ENCODE assay signal across 8 cellular contexts in genomic region chr2:42793314-42794270, GRCh38. TPM values are rescaled to one million over a fixed set of nuclear protein-coding genes. Genes with fewer than 3 reads are reported as not detected.
DNase-seq lines count a peak whose midpoint lies in the region; ATAC-seq and TF ChIP-seq lines count a peak whose summit lies in the region.

No MANE protein-coding gene starts in this region.

- no peak for DNase-seq in CD8-positive, alpha-beta T cell
- peak in 1 of 2 donors; percentile 11 for DNase-seq in foreskin fibroblast
- DNase-seq in NCI-H526 treated with DMSO at 0.1 percent for 48 hours (lab: John Stamatoyannopoulos, UW), result no peak
- DNase-seq in NCI-H1417 (lab: John Stamatoyannopoulos, UW), result no peak
- DNase-seq in GM20000 (ENCODE audit: low spot score), result no peak
- DNase-seq in NCI-H345 treated with DMSO at 0.1 percent for 48 hours (lab: John Stamatoyannopoulos, UW; ENCODE audit: unreplicated experiment), result no peak

- H3K4me3 Mint-ChIP-seq in CD8-positive, alpha-beta T cell, result peak overlapping the region; percentile 74

- TF ChIP-seq CTCF in CD8-positive, alpha-beta T cell (IDR thresholded peaks at IDR 0.05), result no peak
- TF ChIP-seq CTCF in foreskin fibroblast (IDR thresholded peaks at IDR 0.05; ENCODE audit: low read depth, low read length) (no peak), neutrophil (IDR thresholded peaks at IDR 0.05) (no peak), GM20000 (IDR thresholded peaks at IDR 0.05; ENCODE audit: extremely low read depth, missing control alignments) (no peak)

- peak; percentile 12 for ATAC-seq in CD8-positive, alpha-beta T cell

- peak overlapping the region; percentile 55 for H3K4me3 ChIP-seq in CD8-positive, alpha-beta T cell (ENCODE audit: low read depth, low read length)
- peak overlapping the region; percentile 84 for H3K4me3 ChIP-seq in HUES6 (ENCODE audit: low read depth, low read length)
- peak overlapping the region; percentile 35 to 42 for H3K4me3 ChIP-seq in foreskin fibroblast (ENCODE audit: low read depth in 1 of 2, low read length in 2 of 2)
- H3K4me3 ChIP-seq in neutrophil (ENCODE audit: low read depth in 1 of 2, low read length in 1 of 2), result peak overlapping the region; percentile 71 to 80

- peak overlapping the region; percentile 81 for H3K9ac ChIP-seq in HUES6 (ENCODE audit: low read length)

- H3K27me3 Mint-ChIP-seq in CD8-positive, alpha-beta T cell (ENCODE audit: low read depth), result peaks cover 29% of the 10 kb centered on the region

- intact Hi-C loops in CD8-positive, alpha-beta T cell (cut with DNase I, micrococcal nuclease), result loop anchor here in 1 of 2 experiments (2.0 kb wide), 1 partner anchor 17 kb away; no protein-coding TSS in a partner anchor

- no peaks in the 10 kb centered on the region for H3K36me3 ChIP-seq in CD8-positive, alpha-beta T cell (ENCODE audit: insufficient read depth, low read length)
- H3K36me3 ChIP-seq in HUES6 (ENCODE audit: control insufficient read depth, insufficient read depth, low read length), result no peaks in the 10 kb centered on the region
- peaks cover 18% of the 10 kb centered on the region for H3K36me3 ChIP-seq in neutrophil

- no peaks in the 10 kb centered on the region for H3K9me3 ChIP-seq in CD8-positive, alpha-beta T cell (ENCODE audit: low read length)
- H3K9me3 ChIP-seq in HUES6 (ENCODE audit: control insufficient read depth, insufficient read depth, low read depth, low read length) (no peaks in the 10 kb centered on the region; the same call in 1 of the 2 replicates), neutrophil (no peaks in the 10 kb centered on the region)

- POLR2A ChIA-PET in CD8-positive, alpha-beta T cell (lab: Charles Lee), result interaction anchor here (1.6 to 3.5 kb wide), 2 partner anchors 12 to 17 kb away, joined by 4 to 23 read pairs; no protein-coding TSS in a partner anchor

- no peaks in the 10 kb centered on the region for H3K36me3 Mint-ChIP-seq in CD8-positive, alpha-beta T cell

- CTCF ChIA-PET in CD8-positive, alpha-beta T cell (lab: Charles Lee), result interaction anchor here (0.6 to 1.5 kb wide), 5 partner anchors 17 to 542 kb away, joined by 3 to 4 read pairs (median 3); no protein-coding TSS in a partner anchor

- H3K4me1 ChIP-seq in CD8-positive, alpha-beta T cell (ENCODE audit: insufficient read depth, low read length), result peaks cover 15% of the 10 kb centered on the region
- peaks cover 18% of the 10 kb centered on the region for H3K4me1 ChIP-seq in HUES6 (ENCODE audit: control insufficient read depth, insufficient read depth, low read length)
- H3K4me1 ChIP-seq in neutrophil (ENCODE audit: control insufficient read depth in 1 of 2, insufficient read depth in 1 of 2, low read depth in 1 of 2, low read length in 1 of 2), result peaks cover 16 to 26% of the 10 kb centered on the region in 2 experiments

- H3K27ac Mint-ChIP-seq in CD8-positive, alpha-beta T cell, result peak overlapping the region; percentile 2

- peaks cover 34% of the 10 kb centered on the region for H3K4me1 Mint-ChIP-seq in CD8-positive, alpha-beta T cell (ENCODE audit: low read depth)

- H3K27me3 ChIP-seq in CD8-positive, alpha-beta T cell (ENCODE audit: insufficient read depth, low read length), result peaks cover 5% of the 10 kb centered on the region
- H3K27me3 ChIP-seq in HUES6 (ENCODE audit: control insufficient read depth, insufficient read depth, low read length) (peaks cover 23% of the 10 kb centered on the region), neutrophil (peaks cover 7% of the 10 kb centered on the region)

- no peaks in the 10 kb centered on the region for H3K9me3 Mint-ChIP-seq in CD8-positive, alpha-beta T cell

- H3K27ac ChIP-seq in CD8-positive, alpha-beta T cell (ENCODE audit: low read depth, low read length), result no peak overlapping the region
- 0 out of 2 replicates have a peak overlapping the region, but pooled peaks have one; percentile 14 for H3K27ac ChIP-seq in HUES6 (ENCODE audit: low read depth, low read length)
- peak overlapping the region; percentile 79 for H3K27ac ChIP-seq in neutrophil

RNA-seq across cellular contexts. Expression of gene HAAO, which starts 1.2 kb away (rescaled TPM):
- not detected for total RNA-seq in CD8-positive, alpha-beta T cell

RNA-seq across cellular contexts. Expression of gene OXER1, which starts 29.7 kb away (rescaled TPM):
- under 1 TPM; 0.25 to 0.30 TPM for total RNA-seq in CD8-positive, alpha-beta T cell
